Comparison of ENCODE assay signal across 8 cellular contexts in genomic region chr2:74958277-74959105, GRCh38. TPM values are rescaled to one million over a fixed set of nuclear protein-coding genes. Genes with fewer than 3 reads are reported as not detected.
A peak's percentile ranks its signal among the peaks of the same experiment; 100 is the strongest.
DNase-seq lines count a peak whose midpoint lies in the region; ATAC-seq and TF ChIP-seq lines count a peak whose summit lies in the region.

Gene POLE4, plus strand, starts transcription at chr2:74958643. Its CDS starts 37 bp downstream, at chr2:74958680.

- peak within 1 kb of the TSS; percentile 80 for H3K4me3 Mint-ChIP-seq in activated naive CD4-positive, alpha-beta T cell treated with anti-CD3 and anti-CD28 coated beads for 36 hours

- H3K27me3 Mint-ChIP-seq in activated naive CD4-positive, alpha-beta T cell treated with anti-CD3 and anti-CD28 coated beads for 36 hours (ENCODE audit: low read depth) = no peaks in the 10 kb centered on the region

- H3K27ac ChIP-seq in gastroesophageal sphincter (peak within 1 kb of the TSS; percentile 47 to 91 (median 91)), neutrophil (peak within 1 kb of the TSS; percentile 91)

- H3K4me3 ChIP-seq in HFF-Myc (replicated peaks; ENCODE audit: low read depth, low read length) (peak within 1 kb of the TSS; percentile 47), gastroesophageal sphincter (peak within 1 kb of the TSS; percentile 39 to 66), neutrophil (ENCODE audit: low read depth in 1 of 2, low read length in 1 of 2) (peak within 1 kb of the TSS; percentile 73 to 92)

- peak within 1 kb of the TSS; percentile 87 for H3K27ac Mint-ChIP-seq in activated naive CD4-positive, alpha-beta T cell treated with anti-CD3 and anti-CD28 coated beads for 36 hours

- TF ChIP-seq CTCF in HFF-Myc (IDR thresholded peaks at IDR 0.05; ENCODE audit: low read depth, low read length, missing control alignments) (no peak), gastroesophageal sphincter (IDR thresholded peaks at IDR 0.05) (peak in 3 of 4 experiments; percentile 15 to 37 (median 24)), neutrophil (IDR thresholded peaks at IDR 0.05) (peak; percentile 39), subcutaneous adipose tissue (IDR thresholded peaks at IDR 0.05; ENCODE audit: low read depth) (no peak)

- no peaks in the 10 kb centered on the region for H3K27me3 ChIP-seq in gastroesophageal sphincter
- no peaks in the 10 kb centered on the region for H3K27me3 ChIP-seq in neutrophil

- DNase-seq in GM04504 (ENCODE audit: low read depth) (peak; percentile 56), HFF-Myc (ENCODE audit: extremely low read depth, low read depth) (peak; percentile 52), MV-4-11 (lab: John Stamatoyannopoulos, UW) (peak; percentile 79), SK-N-DZ (ENCODE audit: low spot score) (peak; percentile 85)
- DNase-seq in activated naive CD4-positive, alpha-beta T cell treated with anti-CD3 and anti-CD28 coated beads for 36 hours = peak; percentile 95

- WGBS in gastroesophageal sphincter (ENCODE audit: low coverage in 1 of 2), 2 donors = 0% methylated on average over 8 to 15 of the region's 80 CpGs

- TF ChIP-seq POLR2A in gastroesophageal sphincter (IDR thresholded peaks at IDR 0.05) = peak; percentile 85 to 87

- intact Hi-C loops in activated naive CD4-positive, alpha-beta T cell treated with anti-CD3 and anti-CD28 coated beads for 36 hours (cut with micrococcal nuclease) = loop anchor here (1.0 to 10.0 kb wide), 10 partner anchors 40 to 1726 kb away; partner anchors contain the start of genes ALMS1, CCT7, GCFC2 and MRPL19

- peak; percentile 99 for ATAC-seq in gastroesophageal sphincter

- H3K9me3 ChIP-seq in gastroesophageal sphincter = peaks cover 0 to under 1% (median 0%) of the 10 kb centered on the region in 3 donors
- no peaks in the 10 kb centered on the region for H3K9me3 ChIP-seq in neutrophil

- peaks cover 0 to 20% (median 8%) of the 10 kb centered on the region in 3 donors for H3K4me1 ChIP-seq in gastroesophageal sphincter
- H3K4me1 ChIP-seq in neutrophil (ENCODE audit: control insufficient read depth in 1 of 2, insufficient read depth in 1 of 2, low read depth in 1 of 2, low read length in 1 of 2) = peaks cover 18 to 22% of the 10 kb centered on the region in 2 experiments

- peaks cover 37% of the 10 kb centered on the region for H3K36me3 Mint-ChIP-seq in activated naive CD4-positive, alpha-beta T cell treated with anti-CD3 and anti-CD28 coated beads for 36 hours (ENCODE audit: low read depth)

- H3K4me1 Mint-ChIP-seq in activated naive CD4-positive, alpha-beta T cell treated with anti-CD3 and anti-CD28 coated beads for 36 hours (ENCODE audit: low read depth) = peaks cover 60% of the 10 kb centered on the region

- peaks cover 0 to 29% of the 10 kb centered on the region in 2 donors for H3K36me3 ChIP-seq in gastroesophageal sphincter
- no peaks in the 10 kb centered on the region for H3K36me3 ChIP-seq in neutrophil

- no peak for TF ChIP-seq EP300 in gastroesophageal sphincter (IDR thresholded peaks at IDR 0.05)

- H3K9me3 Mint-ChIP-seq in activated naive CD4-positive, alpha-beta T cell treated with anti-CD3 and anti-CD28 coated beads for 36 hours = no peaks in the 10 kb centered on the region

- CTCF ChIA-PET in activated naive CD4-positive, alpha-beta T cell treated with anti-CD3 and anti-CD28 coated beads for 36 hours (lab: Charles Lee) = interaction anchor here (0.6 kb wide), 1 partner anchor 118 kb away, joined by 4 read pairs; no protein-coding TSS in a partner anchor

RNA-seq across cellular contexts. Expression of gene POLE4, which starts in this region (rescaled TPM):
- 18.8 and 22.4 TPM in 2 replicates for polyA plus RNA-seq in SK-N-DZ (2014; cell fraction: cytosol; rRNA removed)
- polyA plus RNA-seq in SK-N-DZ (2014; cell fraction: nucleus; rRNA removed) = 6.5 and 9.0 TPM in 2 replicates
- 10 to 100 TPM; 69.7 to 76.5 TPM for total RNA-seq in activated naive CD4-positive, alpha-beta T cell treated with anti-CD3 and anti-CD28 coated beads for 36 hours
- 10 to 100 TPM; 17.7 to 34.1 (median 24.8) TPM for total RNA-seq in gastroesophageal sphincter
- total RNA-seq in subcutaneous adipose tissue = 10 to 100 TPM; 22.4 to 45.5 (median 32.6) TPM

Comparison
In these comparisons a context has a peak if more than half of its experiments do, and no peak if none do; other contexts are left out.
1. Peak in every context shown above with its lines: DNase-seq, ATAC-seq, H3K4me3 ChIP-seq and H3K27ac ChIP-seq.
2. CTCF ChIP-seq: peak in gastroesophageal sphincter (3 of 4) and neutrophil (single experiment); none in HFF-Myc (single experiment) and subcutaneous adipose tissue (single experiment).